Comparison of ENCODE assay signal across 14 cellular contexts in genomic region chr16:54921229-54921824, GRCh38. TPM values are rescaled to one million over a fixed set of nuclear protein-coding genes. Genes with fewer than 3 reads are reported as not detected.
A peak's percentile ranks its signal among the peaks of the same experiment; 100 is the strongest.
DNase-seq lines count a peak whose midpoint lies in the region; ATAC-seq and TF ChIP-seq lines count a peak whose summit lies in the region.
"Had no signal": no experiment of that assay in that cellular context is flagged by ENCODE, and none has a peak within 500 bp of the region (broad histone marks: within the 10 kb centered on the region; RNA-seq: fewer than 3 reads in every experiment).

No MANE protein-coding gene starts in this region.

- H3K4me1 ChIP-seq in mammary epithelial cell (ENCODE audit: insufficient read depth, low read length), result peaks cover 26% of the 10 kb centered on the region
- H3K4me1 ChIP-seq: BLaER1 had no signal

- WGBS in mammary epithelial cell (ENCODE audit: low coverage, missing lambda C conversion rate), result 50% methylated on average over 2 of the region's 2 CpGs

- CTCF ChIA-PET in mammary epithelial cell (lab: Charles Lee; ENCODE audit: low non-redundant PET), result no interaction called here
- CTCF ChIA-PET in T-cell (lab: Charles Lee), result interaction anchor here in 1 of 2 donors (0.6 kb wide), 1 partner anchor 1679 kb away, joined by 3 read pairs; no protein-coding TSS in a partner anchor

- H3K27me3 ChIP-seq in mammary epithelial cell (ENCODE audit: insufficient read depth, low read length), result no peaks in the 10 kb centered on the region
- H3K27me3 ChIP-seq: ovary had no signal

- H3K27ac Mint-ChIP-seq in T-cell, result no peak overlapping the region

- DNase-seq in GM03348 (ENCODE audit: low spot score) (peak; percentile 46), MV-4-11 (lab: John Stamatoyannopoulos, UW) (peak; percentile 76), NCI-H748 (lab: John Stamatoyannopoulos, UW; ENCODE audit: unreplicated experiment) (peak; percentile 67), mammary epithelial cell (peak; percentile 51), T-cell (no peak)
- DNase-seq: mesendoderm; ovary; PC-3; stimulated activated CD4-positive, alpha-beta T cell treated with anti-CD3 and anti-CD28 coated beads, Interleukin-12 subunit alpha, Interleukin-12 subunit beta, amount 100 ng/mL, for 4 hours had no signal

- intact Hi-C loops in mammary epithelial cell (cut with micrococcal nuclease), result no loop called here

- no peak overlapping the region for H3K4me3 Mint-ChIP-seq in T-cell

- peaks cover 0 to 5% (median 0%) of the 10 kb centered on the region in 3 donors for H3K9me3 Mint-ChIP-seq in T-cell

- ATAC-seq in T-cell (replicated peaks in 1 of 4) (no peak), GM21360 (IDR thresholded peaks at IDR 0.05; ENCODE audit: unreplicated experiment) (no peak), HG02840 (IDR thresholded peaks at IDR 0.05; ENCODE audit: low FRiP score, unreplicated experiment) (no peak), HG02759 (IDR thresholded peaks at IDR 0.05; ENCODE audit: unreplicated experiment) (no peak)
- ATAC-seq: PC-3 had no signal

- in situ Hi-C loops in mammary epithelial cell (cut with MboI; ENCODE audit: low sequenced_read_pairs in 2 of 2), result no loop called here

- H3K27ac ChIP-seq in mammary epithelial cell (ENCODE audit: insufficient read depth, low read depth, low read length), result no peak overlapping the region
- H3K27ac ChIP-seq: BLaER1, ovary had no signal

- peaks cover 11% of the 10 kb centered on the region for H3K36me3 ChIP-seq in mammary epithelial cell (ENCODE audit: insufficient read depth, low read length)
- H3K36me3 ChIP-seq: ovary had no signal

- no peaks in the 10 kb centered on the region for H3K36me3 Mint-ChIP-seq in T-cell

- no peak overlapping the region for H3K9ac ChIP-seq in mammary epithelial cell (ENCODE audit: insufficient read depth, low read length)
- H3K9ac ChIP-seq: BLaER1 had no signal

- H3K9me3 ChIP-seq in mammary epithelial cell (replicated peaks; ENCODE audit: insufficient read depth, low read length), result no peaks in the 10 kb centered on the region
- H3K9me3 ChIP-seq: BLaER1, ovary had no signal

- H3K4me2 ChIP-seq in mammary epithelial cell (ENCODE audit: insufficient read depth, low read depth, low read length), result no peak overlapping the region
- H3K4me2 ChIP-seq: BLaER1 had no signal

- no TSS peak for BruUV-seq in mammary epithelial cell (replicated peaks; lab: Mats Ljungman, UMichigan)

- TF ChIP-seq CTCF in mammary epithelial cell (conservative IDR thresholded peaks at IDR 0.05 in 1 of 2, IDR thresholded peaks at IDR 0.05 in 1 of 2; ENCODE audit: extremely low read depth in 1 of 2, insufficient read depth in 1 of 2, low read depth in 1 of 2, low read length in 2 of 2), result no peak

- H2AFZ ChIP-seq in mammary epithelial cell (ENCODE audit: low read depth, low read length), result no peak overlapping the region

- dilution Hi-C loops in mammary epithelial cell (cut with HindIII; ENCODE audit: low sequenced_read_pairs), result no loop called here

- POLR2A ChIA-PET in T-cell (lab: Charles Lee), result no interaction called here

- no peaks in the 10 kb centered on the region for H3K4me1 Mint-ChIP-seq in T-cell

- no peak overlapping the region for H3K4me3 ChIP-seq in mammary epithelial cell (replicated peaks in 1 of 3; ENCODE audit: insufficient read depth in 1 of 3, low read depth in 2 of 3, low read length in 3 of 3)
- H3K4me3 ChIP-seq: BLaER1, ovary had no signal

- H3K79me2 ChIP-seq in mammary epithelial cell (ENCODE audit: insufficient read depth, low read length), result peaks cover 37% of the 10 kb centered on the region

- H3K27me3 Mint-ChIP-seq in T-cell, result peaks cover 36 to 41% of the 10 kb centered on the region in 2 donors

- H4K20me1 ChIP-seq in mammary epithelial cell (ENCODE audit: insufficient read depth, low read length), result no peaks in the 10 kb centered on the region

RNA-seq across cellular contexts. Expression of gene IRX5, which starts 9.3 kb away (rescaled TPM):
- total RNA-seq in mammary epithelial cell, result 10 to 100 TPM in 1 of 2 donors, 1 to 10 TPM in 1; 7.6 to 19.0 TPM
- 5.7 TPM for polyA plus RNA-seq in mammary epithelial cell
- polyA minus RNA-seq in mammary epithelial cell, result 5.2 TPM
- not detected for total RNA-seq in T-cell
- total RNA-seq: endothelial cell of umbilical vein had no signal
- polyA plus RNA-seq: endothelial cell of umbilical vein had no signal

Comparison
In these comparisons a context has a peak if more than half of its experiments do, and no peak if none do; other contexts are left out.
1. DNase-seq: peak in GM03348 (single experiment), MV-4-11 (single experiment), NCI-H748 (single experiment) and mammary epithelial cell (single experiment); none in T-cell (0 of 34).
2. RNA of gene IRX5, which starts 9.3 kb away (total RNA-seq): 7.6 to 19.0 TPM in mammary epithelial cell; not detected in T-cell; every median in the first group is over 4 times any median in the second.